Comparison of ENCODE assay signal across 18 cellular contexts in the genomic region with DNA sequence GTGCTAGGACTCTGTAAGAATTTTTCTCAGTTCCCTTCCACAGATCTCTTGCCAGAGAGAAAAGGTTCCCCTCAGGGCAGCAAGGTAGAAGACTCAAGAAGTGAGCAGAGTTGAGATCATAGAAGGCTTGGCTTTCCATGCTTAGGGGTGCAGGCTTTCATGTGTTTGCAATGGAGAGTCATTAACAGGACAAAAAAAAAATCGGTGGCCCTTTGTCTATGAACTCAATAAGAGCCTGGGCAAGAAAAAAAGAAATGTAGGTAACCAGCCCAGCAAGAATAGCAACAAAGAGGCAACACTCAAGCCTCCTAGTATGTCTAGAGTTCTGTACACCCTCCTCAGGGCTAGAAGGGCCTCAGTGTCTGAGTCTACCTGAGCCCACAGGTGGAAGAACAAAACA.
"Had no signal": no experiment of that assay in that cellular context is flagged by ENCODE, and none has a peak within 500 bp of the region (broad histone marks: within the 10 kb centered on the region; RNA-seq: fewer than 3 reads in every experiment).

No MANE protein-coding gene starts in this region.

- DNase-seq: KBM-7, MV-4-11, NCI-H1048, NCI-H1105, NCI-H1417, NCI-H1436 treated with DMSO at 0.1 percent for 48 hours, NCI-H1694 treated with DMSO at 0.1 percent for 48 hours, NCI-H2029, NCI-H2081 treated with DMSO at 0.1 percent for 48 hours, NCI-H2227 treated with DMSO at 0.1 percent for 48 hours, NCI-H524, NCI-H526 treated with DMSO at 0.1 percent for 48 hours, NCI-H774, Right ventricle myocardium superior, RPMI8226, SIG-M5, T-helper 1 cell had no signal

- ATAC-seq: SK-N-SH treated with all-trans-retinoic acid at 6 μM for 48 hours had no signal
